9 cellular contexts compared by ENCODE assay signal in the genomic region with DNA sequence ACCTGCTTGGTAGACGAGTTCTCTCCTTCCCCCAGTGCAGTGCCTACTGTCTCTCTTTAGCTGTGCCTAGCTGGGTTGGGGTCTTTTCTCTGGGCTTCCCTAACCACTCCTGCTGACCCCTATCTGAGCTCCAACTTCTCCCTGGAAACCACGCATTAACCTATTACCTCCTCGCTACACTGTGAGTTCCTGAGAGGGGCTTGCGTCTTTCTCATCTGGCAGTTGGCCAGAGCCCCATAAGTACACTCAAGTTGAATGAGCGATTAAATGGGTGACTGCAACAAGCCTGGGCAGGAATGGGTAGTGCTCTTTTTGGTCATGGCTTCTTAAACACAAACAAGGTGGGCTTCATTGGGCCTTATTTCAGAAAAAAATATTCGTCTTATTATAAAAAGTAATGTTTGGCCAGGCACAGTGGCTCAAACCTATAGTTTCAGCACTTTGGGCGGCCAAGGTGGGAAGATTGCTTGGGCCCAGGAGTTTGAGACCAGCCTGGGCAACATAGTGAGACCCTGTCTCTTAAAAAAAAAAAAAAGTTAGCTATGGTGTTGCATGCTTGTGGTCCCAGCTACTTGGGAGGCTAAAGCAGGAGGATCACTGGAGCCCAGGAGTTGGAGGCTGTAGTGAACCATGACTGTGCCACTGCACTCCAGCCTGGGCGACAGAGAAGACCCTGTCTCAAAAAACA. TPM values are rescaled to one million over a fixed set of nuclear protein-coding genes. Genes with fewer than 3 reads are reported as not detected.
A peak's percentile ranks its signal among the peaks of the same experiment; 100 is the strongest.
DNase-seq lines count a peak whose midpoint lies in the region; ATAC-seq and TF ChIP-seq lines count a peak whose summit lies in the region.
"Had no signal": no experiment of that assay in that cellular context is flagged by ENCODE, and none has a peak within 500 bp of the region (broad histone marks: within the 10 kb centered on the region; RNA-seq: fewer than 3 reads in every experiment).

No MANE protein-coding gene starts in this region.

- no peak for TF ChIP-seq POLR2A in breast epithelium (IDR thresholded peaks at IDR 0.05)
- no peak for TF ChIP-seq POLR2A in sigmoid colon (IDR thresholded peaks at IDR 0.05)

- DNase-seq in NCI-H1417 (lab: John Stamatoyannopoulos, UW) = peak; percentile 65 to 93 (median 91)
- no peak for DNase-seq in NCI-H1417 treated with DMSO at 0.1 percent for 48 hours (lab: John Stamatoyannopoulos, UW)
- peak; percentile 85 for DNase-seq in NCI-H345 (lab: John Stamatoyannopoulos, UW)
- DNase-seq in breast epithelium (ENCODE audit: low spot score in 2 of 2) = no peak
- DNase-seq in sigmoid colon = no peak
- DNase-seq: 8988T had no signal

- no peak for TF ChIP-seq EP300 in sigmoid colon (IDR thresholded peaks at IDR 0.05)

- 84 to 94% methylated on average over 8 of the region's 8 CpGs for WGBS in sigmoid colon, 2 donors

- H3K27ac ChIP-seq in breast epithelium (peak overlapping the region; percentile 88 to 89), sigmoid colon (peak overlapping the region; percentile 75 to 90 (median 88))

- no peaks in the 10 kb centered on the region for H3K36me3 ChIP-seq in breast epithelium
- H3K36me3 ChIP-seq in sigmoid colon = no peaks in the 10 kb centered on the region

- H3K9me3 ChIP-seq in breast epithelium = no peaks in the 10 kb centered on the region
- no peaks in the 10 kb centered on the region for H3K9me3 ChIP-seq in sigmoid colon

- H3K4me1 ChIP-seq in breast epithelium (peaks cover 0 to 2% of the 10 kb centered on the region in 2 donors), sigmoid colon (peaks cover 0 to 90% (median 76%) of the 10 kb centered on the region in 4 donors)

- H3K4me3 ChIP-seq in breast epithelium (no peak overlapping the region), sigmoid colon (no peak overlapping the region)

- ATAC-seq in GM19455 (IDR thresholded peaks at IDR 0.05; ENCODE audit: unreplicated experiment) (no peak), HG03342 (IDR thresholded peaks at IDR 0.05; ENCODE audit: unreplicated experiment) (no peak), HG02970 (IDR thresholded peaks at IDR 0.05; ENCODE audit: low FRiP score, unreplicated experiment) (no peak)

- intact Hi-C loops in breast epithelium (cut with DNase I; ENCODE audit: low total_unique reads) (no loop called here), sigmoid colon (cut with DNase I) (no loop called here)

- TF ChIP-seq CTCF in breast epithelium (IDR thresholded peaks at IDR 0.05) = no peak
- no peak for TF ChIP-seq CTCF in sigmoid colon (IDR thresholded peaks at IDR 0.05)

- H3K27me3 ChIP-seq in breast epithelium (no peaks in the 10 kb centered on the region), sigmoid colon (no peaks in the 10 kb centered on the region)

RNA-seq across cellular contexts. Expression of a gene that starts 41.4 kb away (rescaled TPM):
- total RNA-seq in breast epithelium (100 to 1,000 TPM in 1 of 3 donors, 10 to 100 TPM in 2; 96.2 to 116 (median 98.3) TPM), sigmoid colon (100 to 1,000 TPM in 3 of 4 donors, 10 to 100 TPM in 1; 99.5 to 184 (median 144) TPM)
- 10 to 100 TPM; 21.0 to 84.0 (median 24.3) TPM for polyA plus RNA-seq in sigmoid colon

Comparison
In these comparisons a context has a peak if more than half of its experiments do, and no peak if none do; other contexts are left out.
1. DNase-seq: peak in NCI-H1417 (3 of 3) and NCI-H345 (single experiment); none in NCI-H1417 treated with DMSO at 0.1 percent for 48 hours (single experiment), breast epithelium (0 of 2) and sigmoid colon (single experiment).